In genomic region chr2:233331536-233331935, GRCh38 we compare ENCODE assay signal across 9 cellular contexts. TPM values are rescaled to one million over a fixed set of nuclear protein-coding genes. Genes with fewer than 3 reads are reported as not detected.
DNase-seq lines count a peak whose midpoint lies in the region; ATAC-seq, FAIRE-seq and TF ChIP-seq lines count a peak whose summit lies in the region.
"Had no signal": no experiment of that assay in that cellular context is flagged by ENCODE, and none has a peak within 500 bp of the region (broad histone marks: within the 10 kb centered on the region; RNA-seq: fewer than 3 reads in every experiment).

No MANE protein-coding gene starts in this region.

- intact Hi-C loops in CD8-positive, alpha-beta T cell (cut with DNase I, micrococcal nuclease): loop anchor here (1.0 to 5.0 kb wide), 5 partner anchors 23 to 1549 kb away; partner anchors contain the start of genes DGKD (in 2 of the 2), ATG16L1 (in 1 of the 2) and PDE6D (in 1 of the 2)
- intact Hi-C loops in kidney (cut with DNase I): no loop called here

- POLR2A ChIA-PET in CD8-positive, alpha-beta T cell (lab: Charles Lee): interaction anchor here (0.6 to 2.3 kb wide), 14 partner anchors 9 to 698 kb away, joined by 3 to 15 read pairs (median 4); partner anchors contain the start of genes DGKD and EFHD1

- no peak for TF ChIP-seq CTCF in CD8-positive, alpha-beta T cell (IDR thresholded peaks at IDR 0.05)
- no peak for TF ChIP-seq CTCF in kidney (IDR thresholded peaks at IDR 0.05; ENCODE audit: borderline replicate concordance, extremely low read depth, insufficient read depth)

- no peaks in the 10 kb centered on the region for H3K27me3 ChIP-seq in CD8-positive, alpha-beta T cell (ENCODE audit: insufficient read depth, low read length)

- no peaks in the 10 kb centered on the region for H3K9me3 ChIP-seq in CD8-positive, alpha-beta T cell (ENCODE audit: low read length)
- H3K9me3 ChIP-seq in kidney (ENCODE audit: control insufficient read depth in 1 of 2, low read length in 2 of 2): no peaks in the 10 kb centered on the region

- peaks cover 3% of the 10 kb centered on the region for H3K9me3 Mint-ChIP-seq in CD8-positive, alpha-beta T cell

- peak; percentile 61 to 86 (median 77) for DNase-seq in CD8-positive, alpha-beta T cell
- DNase-seq in MV-4-11 (lab: John Stamatoyannopoulos, UW) (peak; percentile 100), activated T-cell treated with anti-CD3 and anti-CD28 coated beads for 1 hour (ENCODE audit: low read depth) (peak; percentile 54), kidney (peak; percentile 82), AG08395 (ENCODE audit: low spot score) (no peak), HuH-7.5 (ENCODE audit: low spot score) (no peak)
- peak; percentile 49 for DNase-seq in stimulated activated CD8-positive, alpha-beta memory T cell treated with anti-CD3 and anti-CD28 coated beads, Interleukin-4, amount 100 ng/mL, for 24 hours (ENCODE audit: low read depth)

- no peaks in the 10 kb centered on the region for H3K36me3 Mint-ChIP-seq in CD8-positive, alpha-beta T cell

- no peak overlapping the region for H3K9ac ChIP-seq in kidney (ENCODE audit: low read length in 2 of 2)

- ATAC-seq in CD8-positive, alpha-beta T cell: peak; percentile 92
- ATAC-seq in GM21528 (IDR thresholded peaks at IDR 0.05; ENCODE audit: low FRiP score, unreplicated experiment): peak; percentile 89

- H3K4me3 ChIP-seq in CD8-positive, alpha-beta T cell (ENCODE audit: low read depth, low read length): peak overlapping the region; percentile 5
- no peak overlapping the region for H3K4me3 ChIP-seq in kidney (ENCODE audit: low read length in 2 of 2)

- H3K4me3 Mint-ChIP-seq in CD8-positive, alpha-beta T cell: peak overlapping the region; percentile 29

- peaks cover 48% of the 10 kb centered on the region for H3K4me1 Mint-ChIP-seq in CD8-positive, alpha-beta T cell (ENCODE audit: low read depth)

- no peak for FAIRE-seq in kidney (lab: Jason Lieb, UNC)

- no peaks in the 10 kb centered on the region for H3K36me3 ChIP-seq in CD8-positive, alpha-beta T cell (ENCODE audit: insufficient read depth, low read length)
- H3K36me3 ChIP-seq in kidney (ENCODE audit: control insufficient read depth in 1 of 2, insufficient read depth in 2 of 2, low read length in 2 of 2): no peaks in the 10 kb centered on the region

- CTCF ChIA-PET in CD8-positive, alpha-beta T cell (lab: Charles Lee): interaction anchor here (0.8 to 2.5 kb wide), 8 partner anchors 15 to 80 kb away, joined by 3 to 9 read pairs (median 3); partner anchors contain the start of gene ATG16L1

- H3K4me1 ChIP-seq in CD8-positive, alpha-beta T cell (ENCODE audit: insufficient read depth, low read length): peaks cover 53% of the 10 kb centered on the region
- no peaks in the 10 kb centered on the region for H3K4me1 ChIP-seq in kidney (ENCODE audit: control insufficient read depth in 1 of 2, insufficient read depth in 1 of 2, low read depth in 1 of 2, low read length in 2 of 2)

- H3K27me3 Mint-ChIP-seq in CD8-positive, alpha-beta T cell (ENCODE audit: low read depth): no peaks in the 10 kb centered on the region

- H3K27ac ChIP-seq in CD8-positive, alpha-beta T cell (ENCODE audit: low read depth, low read length): peak overlapping the region; percentile 66
- no peak overlapping the region for H3K27ac ChIP-seq in kidney (ENCODE audit: low read depth in 2 of 2, low read length in 2 of 2)

- peak overlapping the region; percentile 96 for H3K27ac Mint-ChIP-seq in CD8-positive, alpha-beta T cell

RNA-seq across cellular contexts. Expression of gene DGKD, which starts 22.8 kb away (rescaled TPM):
- 100 to 1,000 TPM; 209 to 244 TPM for total RNA-seq in CD8-positive, alpha-beta T cell
- total RNA-seq in kidney: 32.3 TPM
- 2.6 TPM for polyA plus RNA-seq in kidney (ENCODE audit: insufficient read depth, low read depth, low replicate concordance)

RNA-seq across cellular contexts. Expression of gene SAG, which starts 23.9 kb away (rescaled TPM):
- total RNA-seq in CD8-positive, alpha-beta T cell: under 1 TPM; 0.05 to 0.19 TPM
- not detected for total RNA-seq in kidney
- polyA plus RNA-seq in kidney (ENCODE audit: insufficient read depth, low read depth, low replicate concordance): not detected
- total RNA-seq: urinary bladder had no signal

Comparison
In these comparisons a context has a peak if more than half of its experiments do, and no peak if none do; other contexts are left out.
1. DNase-seq: peak in CD8-positive, alpha-beta T cell (7 of 7), MV-4-11 (single experiment), activated T-cell treated with anti-CD3 and anti-CD28 coated beads for 1 hour (single experiment), kidney (single experiment) and stimulated activated CD8-positive, alpha-beta memory T cell treated with anti-CD3 and anti-CD28 coated beads, Interleukin-4, amount 100 ng/mL, for 24 hours (single experiment); none in AG08395 (single experiment) and HuH-7.5 (single experiment).